ENCODE assay signal across 11 cellular contexts in the genomic region with DNA sequence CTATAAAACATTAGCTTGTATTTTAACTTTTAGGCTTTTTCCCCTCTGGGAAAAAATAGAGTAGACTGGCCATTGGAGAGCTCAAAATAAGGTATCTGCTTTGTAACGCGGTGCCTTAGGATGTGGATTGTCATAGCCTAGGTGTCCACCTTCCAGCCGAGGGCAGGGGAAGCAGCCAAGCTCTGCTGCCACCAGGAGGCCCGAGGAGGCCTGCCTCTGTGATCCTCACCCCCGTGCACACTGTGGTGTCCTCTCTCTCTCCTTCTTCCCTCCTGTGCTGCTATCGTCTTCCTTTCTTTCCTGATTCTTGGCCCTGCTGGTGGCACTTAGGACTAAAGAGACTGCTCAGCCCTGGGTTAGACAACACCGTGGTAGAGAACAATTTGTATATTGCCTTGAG. TPM values are rescaled to one million over a fixed set of nuclear protein-coding genes. Genes with fewer than 3 reads are reported as not detected.
DNase-seq lines count a peak whose midpoint lies in the region; ATAC-seq and TF ChIP-seq lines count a peak whose summit lies in the region.
"Had no signal": no experiment of that assay in that cellular context is flagged by ENCODE, and none has a peak within 500 bp of the region (broad histone marks: within the 10 kb centered on the region; RNA-seq: fewer than 3 reads in every experiment).

No MANE protein-coding gene starts in this region.

- peaks cover 100% of the 10 kb centered on the region for H3K4me1 ChIP-seq in left ventricle myocardium inferior
- peaks cover 98 to 99% of the 10 kb centered on the region in 2 donors for H3K4me1 ChIP-seq in gastrocnemius medialis
- H3K4me1 ChIP-seq in uterus, result peaks cover 11 to 16% of the 10 kb centered on the region in 2 donors

- H3K27ac Mint-ChIP-seq in activated naive CD4-positive, alpha-beta T cell treated with anti-CD3 and anti-CD28 coated beads, Interleukin-2, amount 50 U/mL, for 24 hours, result no peak overlapping the region

- H3K27ac ChIP-seq in left ventricle myocardium inferior (replicated peaks) (peak overlapping the region; percentile 27), gastrocnemius medialis (peak overlapping the region; percentile 24 to 74 (median 46)), uterus (no peak overlapping the region)
- H3K27ac ChIP-seq: HL-60 had no signal

- TF ChIP-seq POLR2A in gastrocnemius medialis (IDR thresholded peaks at IDR 0.05) (no peak), uterus (IDR thresholded peaks at IDR 0.05) (no peak)

- no peaks in the 10 kb centered on the region for H3K27me3 Mint-ChIP-seq in activated naive CD4-positive, alpha-beta T cell treated with anti-CD3 and anti-CD28 coated beads, Interleukin-2, amount 50 U/mL, for 24 hours

- H3K9me3 Mint-ChIP-seq in activated naive CD4-positive, alpha-beta T cell treated with anti-CD3 and anti-CD28 coated beads, Interleukin-2, amount 50 U/mL, for 24 hours, result no peaks in the 10 kb centered on the region

- no peak for DNase-seq in activated naive CD4-positive, alpha-beta T cell treated with anti-CD3 and anti-CD28 coated beads, Interleukin-2, amount 50 U/mL, for 16 hours
- DNase-seq in astrocyte of the cerebellum (ENCODE audit: low read depth) (no peak), left ventricle myocardium inferior (no peak), gastrocnemius medialis (peak in 1 of 2 donors; percentile 35), uterus (no peak)
- no peak for DNase-seq in stimulated activated CD4-positive, alpha-beta T cell treated with anti-CD3 and anti-CD28 coated beads, Interleukin-4, amount 100 ng/mL, for 24 hours
- DNase-seq: AML-193, NCI-H1048 had no signal

- H3K36me3 ChIP-seq in left ventricle myocardium inferior, result peaks cover 30% of the 10 kb centered on the region
- H3K36me3 ChIP-seq in gastrocnemius medialis, result peaks cover 0 to 5% of the 10 kb centered on the region in 2 donors
- H3K36me3 ChIP-seq in uterus, result no peaks in the 10 kb centered on the region

- H3K27me3 ChIP-seq in left ventricle myocardium inferior (ENCODE audit: low read depth) (no peaks in the 10 kb centered on the region), gastrocnemius medialis (no peaks in the 10 kb centered on the region), uterus (no peaks in the 10 kb centered on the region)

- in situ Hi-C loops in astrocyte of the cerebellum (cut with HindIII; ENCODE audit: low sequenced_read_pairs) (no loop called here), gastrocnemius medialis (cut with MboI; ENCODE audit: low sequenced_read_pairs in 4 of 4) (no loop called here)

- ATAC-seq in gastrocnemius medialis, result peak in 1 of 2 donors; percentile 18
- ATAC-seq in HG03097 (IDR thresholded peaks at IDR 0.05; ENCODE audit: low FRiP score, unreplicated experiment), result no peak

- peaks cover 6% of the 10 kb centered on the region for H3K36me3 Mint-ChIP-seq in activated naive CD4-positive, alpha-beta T cell treated with anti-CD3 and anti-CD28 coated beads, Interleukin-2, amount 50 U/mL, for 24 hours

- peak overlapping the region; percentile 11 for H3K4me3 Mint-ChIP-seq in activated naive CD4-positive, alpha-beta T cell treated with anti-CD3 and anti-CD28 coated beads, Interleukin-2, amount 50 U/mL, for 24 hours

- H3K4me3 ChIP-seq in astrocyte of the cerebellum (ENCODE audit: low read depth, low read length) (no peak overlapping the region), left ventricle myocardium inferior (no peak overlapping the region), gastrocnemius medialis (no peak overlapping the region), uterus (no peak overlapping the region)

- H3K9me3 ChIP-seq in left ventricle myocardium inferior (replicated peaks) (no peaks in the 10 kb centered on the region), gastrocnemius medialis (no peaks in the 10 kb centered on the region), uterus (no peaks in the 10 kb centered on the region)

- TF ChIP-seq CTCF in astrocyte of the cerebellum (IDR thresholded peaks at IDR 0.05; ENCODE audit: low read depth, low read length, missing control alignments) (peak; percentile 19), left ventricle myocardium inferior (IDR thresholded peaks at IDR 0.05; ENCODE audit: borderline replicate concordance) (peak; percentile 51), gastrocnemius medialis (IDR thresholded peaks at IDR 0.05 in 4 of 5, conservative IDR thresholded peaks at IDR 0.05 in 1 of 5) (peak in 1 of 5 experiments; percentile 40), uterus (IDR thresholded peaks at IDR 0.05) (no peak)

- H3K4me1 Mint-ChIP-seq in activated naive CD4-positive, alpha-beta T cell treated with anti-CD3 and anti-CD28 coated beads, Interleukin-2, amount 50 U/mL, for 24 hours, result peaks cover 97% of the 10 kb centered on the region

- intact Hi-C loops in left ventricle myocardium inferior (cut with micrococcal nuclease), result no loop called here
- intact Hi-C loops in gastrocnemius medialis (cut with DNase I; ENCODE audit: low total_unique reads), result loop anchor here (2.0 kb wide), 1 partner anchor 51 kb away; no protein-coding TSS in a partner anchor
- intact Hi-C loops in uterus (cut with DNase I; ENCODE audit: low total_unique reads), result no loop called here

RNA-seq across cellular contexts. Expression of a gene that starts 11.3 kb away (rescaled TPM):
- total RNA-seq in left ventricle myocardium inferior (104 TPM), gastrocnemius medialis (10 to 100 TPM; 42.5 to 74.6 (median 57.8) TPM), uterus (100 to 1,000 TPM in 2 of 4 donors, 10 to 100 TPM in 2; 50.3 to 186 (median 98.5) TPM)

RNA-seq across cellular contexts. Expression of a gene that starts 43.0 kb away (rescaled TPM):
- total RNA-seq in left ventricle myocardium inferior (109 TPM), gastrocnemius medialis (100 to 1,000 TPM; 173 to 183 (median 176) TPM), uterus (100 to 1,000 TPM in 1 of 4 donors, 10 to 100 TPM in 3; 44.1 to 161 (median 62.8) TPM)

RNA-seq across cellular contexts. Expression of a gene that starts 46.4 kb away (rescaled TPM):
- total RNA-seq in left ventricle myocardium inferior (0.36 TPM), gastrocnemius medialis (under 1 TPM in 2 of 4 donors, not detected in 2; 0.16 to 0.27 TPM), uterus (1 to 10 TPM in 1 of 4 donors, under 1 TPM in 1, not detected in 2; 0.97 to 3.0 TPM)

RNA-seq across cellular contexts. Expression of a gene that starts 57.9 kb away (rescaled TPM):
- 17.0 TPM for total RNA-seq in left ventricle myocardium inferior
- total RNA-seq in gastrocnemius medialis, result 10 to 100 TPM in 1 of 4 donors, 1 to 10 TPM in 3; 4.7 to 13.3 (median 6.9) TPM
- 100 to 1,000 TPM in 1 of 4 donors, 10 to 100 TPM in 3; 11.6 to 275 (median 24.4) TPM for total RNA-seq in uterus

Comparison
In these comparisons a context has a peak if more than half of its experiments do, and no peak if none do; other contexts are left out.
1. CTCF ChIP-seq: peak in astrocyte of the cerebellum (single experiment) and left ventricle myocardium inferior (single experiment); none in uterus (0 of 4).
2. H3K27ac ChIP-seq: peak in left ventricle myocardium inferior (single experiment) and gastrocnemius medialis (4 of 4); none in uterus (0 of 2).